8 cellular contexts compared by ENCODE assay signal in the genomic region with DNA sequence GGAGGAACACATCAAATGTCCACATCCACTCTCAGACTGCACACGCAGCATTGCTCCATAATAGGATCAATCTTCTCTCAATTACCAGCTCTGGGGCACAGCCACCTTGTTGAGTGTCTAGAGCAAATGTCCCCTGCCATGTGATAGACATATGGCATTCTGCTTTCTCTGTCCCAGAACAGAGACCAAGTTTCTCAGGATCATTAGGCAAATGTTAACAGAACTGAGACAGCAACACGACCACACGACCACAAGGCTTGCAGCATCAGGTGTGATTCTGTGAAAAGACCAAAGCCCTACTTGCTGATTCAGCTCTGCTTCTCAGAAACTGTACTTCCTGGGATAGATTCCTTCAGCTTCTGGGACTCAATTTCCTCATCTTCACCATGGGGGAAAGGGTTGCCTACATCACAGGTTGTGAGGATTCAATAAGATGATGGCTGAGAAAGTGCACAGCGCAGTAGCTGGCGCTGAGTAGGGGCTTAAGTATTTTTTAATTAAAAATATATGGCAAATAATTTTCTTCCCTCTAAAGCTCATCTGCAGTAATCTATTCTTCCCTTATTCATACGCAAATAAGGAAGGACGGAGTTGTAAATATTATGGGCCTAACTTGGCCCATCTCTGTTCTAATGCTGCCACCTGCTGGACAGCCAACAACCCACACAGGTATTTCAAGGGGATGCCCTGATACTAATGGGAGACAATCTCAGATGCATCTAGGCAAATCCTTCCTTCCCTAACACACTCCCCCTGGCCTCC. TPM values are rescaled to one million over a fixed set of nuclear protein-coding genes. Genes with fewer than 3 reads are reported as not detected.
A peak's percentile ranks its signal among the peaks of the same experiment; 100 is the strongest.
DNase-seq lines count a peak whose midpoint lies in the region; ATAC-seq and TF ChIP-seq lines count a peak whose summit lies in the region.

No MANE protein-coding gene starts in this region.

- H3K4me1 ChIP-seq in Loucy (ENCODE audit: insufficient read depth, low read length, poor library complexity, severe bottlenecking) (no peaks in the 10 kb centered on the region), SJSA1 (replicated peaks) (no peaks in the 10 kb centered on the region), trophoblast cell (ENCODE audit: control insufficient read depth in 1 of 2, insufficient read depth in 2 of 2, low read length in 2 of 2) (no peaks in the 10 kb centered on the region), upper lobe of right lung (no peaks in the 10 kb centered on the region)

- no peak overlapping the region for H2BK12ac ChIP-seq in trophoblast cell (ENCODE audit: low read length)

- H3K27me3 ChIP-seq in Loucy (ENCODE audit: insufficient read depth, low read length, poor library complexity, severe bottlenecking) (no peaks in the 10 kb centered on the region), SJSA1 (replicated peaks) (0 out of 2 replicates have a peak, but pooled peaks cover 7% of the 10 kb centered on the region), trophoblast cell (ENCODE audit: insufficient read depth, low read length) (no peaks in the 10 kb centered on the region), upper lobe of right lung (no peaks in the 10 kb centered on the region)

- intact Hi-C loops in upper lobe of right lung (cut with DNase I): loop anchor here (5.0 kb wide), 1 partner anchor 750 kb away; no protein-coding TSS in a partner anchor

- H3K9ac ChIP-seq in Loucy (ENCODE audit: low read depth, low read length, poor library complexity, severe bottlenecking) (no peak overlapping the region), trophoblast cell (ENCODE audit: low read length) (no peak overlapping the region)

- H3K79me1 ChIP-seq in trophoblast cell (ENCODE audit: low read length): no peaks in the 10 kb centered on the region

- no peak overlapping the region for H4K91ac ChIP-seq in trophoblast cell (ENCODE audit: low read depth, low read length)

- no CpG with 5 or more reads among the region's 7 CpGs for WGBS in trophoblast cell (ENCODE audit: extremely low coverage, insufficient coverage, insufficient read length)

- H3K36me3 ChIP-seq in Loucy (ENCODE audit: insufficient read depth, low read length) (no peaks in the 10 kb centered on the region), SJSA1 (no peaks in the 10 kb centered on the region), trophoblast cell (ENCODE audit: control insufficient read depth in 1 of 2, insufficient read depth in 2 of 2, low read length in 2 of 2) (no peaks in the 10 kb centered on the region), upper lobe of right lung (no peaks in the 10 kb centered on the region)

- DNase-seq in AG10803 (ENCODE audit: low read depth) (peak; percentile 69), SJSA1 (ENCODE audit: low read depth in 1 of 2, low spot score in 2 of 2) (peak; percentile 48 to 67), germinal center (ENCODE audit: low spot score) (peak; percentile 61), trophoblast cell (peak; percentile 51 to 81), upper lobe of right lung (peak; percentile 74)
- DNase-seq in activated effector memory CD4-positive, alpha-beta T cell treated with anti-CD3 and anti-CD28 coated beads, Interleukin-2, amount 50 U/mL, for 16 hours: peak; percentile 86

- no peak overlapping the region for H3K18ac ChIP-seq in trophoblast cell (ENCODE audit: low read length)

- H3F3A ChIP-seq in Loucy (ENCODE audit: low read depth): no peaks in the 10 kb centered on the region

- H4K8ac ChIP-seq in trophoblast cell (ENCODE audit: low read depth, low read length): no peak overlapping the region

- no peak overlapping the region for H2BK120ac ChIP-seq in trophoblast cell (ENCODE audit: insufficient read depth, low read length, poor library complexity)

- H4K20me1 ChIP-seq in Loucy (ENCODE audit: insufficient read depth, low read length, poor library complexity, severe bottlenecking): no peaks in the 10 kb centered on the region

- TF ChIP-seq CTCF in AG10803 (conservative IDR thresholded peaks at IDR 0.05; ENCODE audit: low read length) (peak; percentile 92), Loucy (conservative IDR thresholded peaks at IDR 0.05; ENCODE audit: low read length) (peak; percentile 87), upper lobe of right lung (IDR thresholded peaks at IDR 0.05) (peak; percentile 89)

- H3K4me2 ChIP-seq in Loucy (ENCODE audit: low read depth, low read length, poor library complexity, severe bottlenecking): no peak overlapping the region
- no peak overlapping the region for H3K4me2 ChIP-seq in trophoblast cell (ENCODE audit: low read length)

- no peaks in the 10 kb centered on the region for H3K9me2 ChIP-seq in Loucy (replicated peaks; ENCODE audit: low read depth, low read length)

- H3K9me3 ChIP-seq in Loucy (ENCODE audit: insufficient read depth, low read depth, low read length) (no peaks in the 10 kb centered on the region), SJSA1 (replicated peaks) (no peaks in the 10 kb centered on the region), trophoblast cell (ENCODE audit: insufficient read depth, low read depth, low read length) (peaks cover 1% of the 10 kb centered on the region), upper lobe of right lung (no peaks in the 10 kb centered on the region)

- H2BK5ac ChIP-seq in trophoblast cell (ENCODE audit: low read depth, low read length, poor library complexity): no peak overlapping the region

- H3K4ac ChIP-seq in trophoblast cell (ENCODE audit: low read depth, low read length): no peak overlapping the region

- H3K4me3 ChIP-seq in AG10803 (ENCODE audit: low read length) (no peak overlapping the region), Loucy (ENCODE audit: low read length, poor library complexity, severe bottlenecking) (no peak overlapping the region), SJSA1 (no peak overlapping the region), trophoblast cell (ENCODE audit: low read depth, low read length) (no peak overlapping the region), upper lobe of right lung (no peak overlapping the region)

- H2AFZ ChIP-seq in Loucy (ENCODE audit: low read length): no peak overlapping the region
- H2AFZ ChIP-seq in trophoblast cell (ENCODE audit: insufficient read depth, low read length, poor library complexity): no peak overlapping the region

- no peak overlapping the region for H3K14ac ChIP-seq in trophoblast cell (ENCODE audit: low read length)

- H3K79me2 ChIP-seq in Loucy (ENCODE audit: insufficient read depth, low read length): no peaks in the 10 kb centered on the region
- no peaks in the 10 kb centered on the region for H3K79me2 ChIP-seq in trophoblast cell (ENCODE audit: control insufficient read depth, insufficient read depth, low read length, poor library complexity)

- no peak overlapping the region for H4K12ac ChIP-seq in trophoblast cell (ENCODE audit: low read depth, low read length)

- no peak overlapping the region for H3K27ac ChIP-seq in SJSA1
- H3K27ac ChIP-seq in trophoblast cell (ENCODE audit: low read depth, low read length): no peak overlapping the region
- H3K27ac ChIP-seq in upper lobe of right lung: no peak overlapping the region

- ATAC-seq in GM19023 (IDR thresholded peaks at IDR 0.05; ENCODE audit: unreplicated experiment) (peak; percentile 57), upper lobe of right lung (peak; percentile 96)

- peak overlapping the region; percentile 12 for H2AK5ac ChIP-seq in trophoblast cell (ENCODE audit: low read length)

- H3K23ac ChIP-seq in trophoblast cell (ENCODE audit: low read length): no peak overlapping the region

RNA-seq across cellular contexts. Expression of a gene that starts 54.3 kb away (rescaled TPM):
- 64.9 and 67.6 TPM in 2 replicates for total RNA-seq in SJSA1 (2014; rRNA removed; shearing (Covaris generic))
- polyA plus RNA-seq in trophoblast cell (2013): 30.9 and 31.7 TPM in 2 replicates
- total RNA-seq in upper lobe of right lung: 48.1 TPM
